ENCODE assay signal across 22 cellular contexts in the genomic region with DNA sequence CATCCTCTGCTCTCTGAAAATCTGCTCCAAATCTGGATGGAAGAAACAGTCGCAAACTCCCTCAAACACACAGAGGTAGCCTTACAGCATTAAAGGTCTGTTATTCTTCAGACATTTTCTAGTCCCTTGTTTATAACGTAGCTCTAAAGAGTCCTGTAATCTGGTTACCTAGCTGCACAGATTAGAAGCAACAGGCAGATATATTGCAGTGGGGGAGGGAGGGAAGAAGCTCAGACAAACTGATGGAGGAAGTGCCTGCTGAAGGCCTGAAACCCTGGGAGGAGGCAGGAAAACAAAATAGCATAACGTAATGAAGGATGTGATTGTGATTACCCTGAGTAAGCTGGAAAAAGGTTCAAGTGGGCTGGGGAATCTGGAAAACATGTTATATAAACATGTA. TPM values are rescaled to one million over a fixed set of nuclear protein-coding genes. Genes with fewer than 3 reads are reported as not detected.
"Had no signal": no experiment of that assay in that cellular context is flagged by ENCODE, and none has a peak within 500 bp of the region (broad histone marks: within the 10 kb centered on the region; RNA-seq: fewer than 3 reads in every experiment).

No MANE protein-coding gene starts in this region.

- H3K9me3 ChIP-seq: SJSA1 had no signal

- H3K27me3 ChIP-seq: SJSA1 had no signal

- H3K36me3 ChIP-seq: SJSA1 had no signal

- FAIRE-seq: HepG2, RCC 7860 had no signal

- H3K4me1 ChIP-seq: SJSA1 had no signal

- H3K27ac ChIP-seq: SJSA1, SK-N-MC had no signal

- ATAC-seq: HepG2 had no signal

- DNase-seq: IMR-90, Karpas-422, KG1, MM.1S, NCI-H1092 treated with DMSO at 0.1 percent for 48 hours, NCI-H1436 treated with DMSO at 0.1 percent for 48 hours, NCI-H1694, NCI-H187 treated with DMSO at 0.1 percent for 48 hours, NCI-H2029 treated with DMSO at 0.1 percent for 48 hours, NCI-H2171 treated with DMSO at 0.1 percent for 48 hours, NCI-H345, NCI-H446 treated with DMSO at 0.1 percent for 48 hours, NCI-H510A treated with DMSO at 0.1 percent for 48 hours, NCI-H526, Right ventricle myocardium superior, RPMI8226, SIG-M5 had no signal

- H3K4me3 ChIP-seq: SJSA1, SK-N-MC had no signal

RNA-seq across cellular contexts. Expression of a gene that starts 39.4 kb away (rescaled TPM):
- total RNA-seq: HT1080, Right ventricle myocardium superior, SJSA1 had no signal
